In genomic region chr17:7403043-7403901, GRCh38 we compare ENCODE assay signal across 7 cellular contexts. TPM values are rescaled to one million over a fixed set of nuclear protein-coding genes. Genes with fewer than 3 reads are reported as not detected.
DNase-seq lines count a peak whose midpoint lies in the region; ATAC-seq and TF ChIP-seq lines count a peak whose summit lies in the region.

No MANE protein-coding gene starts in this region.

- ATAC-seq in HG03280 (IDR thresholded peaks at IDR 0.05; ENCODE audit: unreplicated experiment) (no peak), HG02759 (IDR thresholded peaks at IDR 0.05; ENCODE audit: unreplicated experiment) (no peak)

- peaks cover 3% of the 10 kb centered on the region for H3K36me3 Mint-ChIP-seq in progenitor cell of endocrine pancreas (ENCODE audit: insufficient read depth)

- DNase-seq in GM12865 (ENCODE audit: low read depth) = peak; percentile 9
- no peak for DNase-seq in MM.1S
- DNase-seq in activated T-cell treated with anti-CD3 and anti-CD28 coated beads, Interleukin-2, amount 50 U/mL, for 48 hours = peak; percentile 52 to 53
- DNase-seq in cardiac muscle cell (ENCODE audit: low read depth in 1 of 2, low spot score in 1 of 2) = no peak
- DNase-seq in progenitor cell of endocrine pancreas (ENCODE audit: low spot score, unreplicated experiment) = no peak

- peak overlapping the region; percentile 81 for H2AFZ ChIP-seq in MM.1S (ENCODE audit: low read length)

- no peaks in the 10 kb centered on the region for H3K9me2 ChIP-seq in MM.1S (replicated peaks; ENCODE audit: insufficient read depth, low read length)

- no peak for TF ChIP-seq CTCF in GM12865 (IDR thresholded peaks at IDR 0.05; ENCODE audit: insufficient read depth, low read depth, low read length, missing control alignments)
- no peak for TF ChIP-seq CTCF in MM.1S (IDR thresholded peaks at IDR 0.05; ENCODE audit: low read length)
- no peak for TF ChIP-seq CTCF in cardiac muscle cell (IDR thresholded peaks at IDR 0.05; ENCODE audit: low read depth, low read length)
- no peak for TF ChIP-seq CTCF in progenitor cell of endocrine pancreas (IDR thresholded peaks at IDR 0.05; ENCODE audit: unreplicated experiment)

- no peaks in the 10 kb centered on the region for H3K9me3 Mint-ChIP-seq in progenitor cell of endocrine pancreas (ENCODE audit: low read depth)

- H3K9ac ChIP-seq in MM.1S (ENCODE audit: low read length) = peak overlapping the region; percentile 64

- H3K27ac ChIP-seq in MM.1S (ENCODE audit: low read length) (no peak overlapping the region), cardiac muscle cell (peak overlapping the region; percentile 80)

- no peaks in the 10 kb centered on the region for H3F3A ChIP-seq in MM.1S (ENCODE audit: insufficient read depth, low read length)

- H3K4me3 ChIP-seq in GM12865 (ENCODE audit: low read depth, low read length) (peak overlapping the region; percentile 51), MM.1S (ENCODE audit: low read length) (peak overlapping the region; percentile 76), cardiac muscle cell (peak overlapping the region; percentile 53)

- no peaks in the 10 kb centered on the region for H4K20me1 ChIP-seq in MM.1S (ENCODE audit: insufficient read depth, low read length)

- H3K27me3 ChIP-seq in MM.1S (replicated peaks; ENCODE audit: insufficient read depth, low read length) = peaks cover 24% of the 10 kb centered on the region
- H3K27me3 ChIP-seq in cardiac muscle cell = no peaks in the 10 kb centered on the region

- H3K4me2 ChIP-seq in MM.1S (ENCODE audit: low read depth, low read length) = peak overlapping the region; percentile 61

- peak overlapping the region; percentile 97 for H3K27ac Mint-ChIP-seq in progenitor cell of endocrine pancreas

- H3K27me3 Mint-ChIP-seq in progenitor cell of endocrine pancreas = peaks cover 17% of the 10 kb centered on the region

- H3K4me1 ChIP-seq in MM.1S (ENCODE audit: low read length) (peaks cover 4% of the 10 kb centered on the region; the same call in 1 of the 2 replicates), cardiac muscle cell (ENCODE audit: low read depth) (peaks cover 11% of the 10 kb centered on the region)

- H3K36me3 ChIP-seq in MM.1S (replicated peaks; ENCODE audit: insufficient read depth, low read length) = no peaks in the 10 kb centered on the region
- H3K36me3 ChIP-seq in cardiac muscle cell = no peaks in the 10 kb centered on the region

- no peaks in the 10 kb centered on the region for H3K9me3 ChIP-seq in MM.1S (replicated peaks; ENCODE audit: insufficient read depth, low read length)
- H3K9me3 ChIP-seq in cardiac muscle cell (ENCODE audit: low read depth) = no peaks in the 10 kb centered on the region

- peaks cover 12% of the 10 kb centered on the region for H3K4me1 Mint-ChIP-seq in progenitor cell of endocrine pancreas (ENCODE audit: low read depth)

- peak overlapping the region; percentile 83 for H3K4me3 Mint-ChIP-seq in progenitor cell of endocrine pancreas (ENCODE audit: low read depth)

- H3K79me2 ChIP-seq in MM.1S (ENCODE audit: low read length) = no peaks in the 10 kb centered on the region; the same call in 1 of the 2 replicates

RNA-seq across cellular contexts. Expression of gene TMEM256, which starts 0.6 kb away (rescaled TPM):
- total RNA-seq in cardiac muscle cell (85.4 and 122 TPM in 2 replicates), progenitor cell of endocrine pancreas (89.2 and 102 TPM in 2 replicates)
- 117 and 193 TPM in 2 replicates for polyA plus RNA-seq in cardiac muscle cell

RNA-seq across cellular contexts. Expression of gene NLGN2, which starts 4.4 kb away (rescaled TPM):
- total RNA-seq in cardiac muscle cell = 14.8 and 26.3 TPM in 2 replicates
- 5.2 and 8.4 TPM in 2 replicates for polyA plus RNA-seq in cardiac muscle cell
- total RNA-seq in progenitor cell of endocrine pancreas = 30.3 and 34.4 TPM in 2 replicates

RNA-seq across cellular contexts. Expression of gene PLSCR3, which starts 8.9 kb away (rescaled TPM):
- total RNA-seq in cardiac muscle cell (25.9 and 33.4 TPM in 2 replicates), progenitor cell of endocrine pancreas (35.5 and 37.9 TPM in 2 replicates)
- polyA plus RNA-seq in cardiac muscle cell = 39.1 and 40.3 TPM in 2 replicates

RNA-seq across cellular contexts. Expression of gene SPEM1, which starts 16.9 kb away (rescaled TPM):
- total RNA-seq in cardiac muscle cell (not detected in 2 replicates), progenitor cell of endocrine pancreas (not detected in 2 replicates)
- polyA plus RNA-seq in cardiac muscle cell = not detected in 2 replicates

RNA-seq across cellular contexts. Expression of gene SPEM2, which starts 22.1 kb away (rescaled TPM):
- total RNA-seq in cardiac muscle cell (not detected in 2 replicates), progenitor cell of endocrine pancreas (not detected in 2 replicates)
- not detected in 2 replicates for polyA plus RNA-seq in cardiac muscle cell

Comparison
In these comparisons a context has a peak if more than half of its experiments do, and no peak if none do; other contexts are left out.
1. DNase-seq: peak in GM12865 (single experiment) and activated T-cell treated with anti-CD3 and anti-CD28 coated beads, Interleukin-2, amount 50 U/mL, for 48 hours (2 of 2); none in MM.1S (single experiment), cardiac muscle cell (0 of 2) and progenitor cell of endocrine pancreas (single experiment).
2. Peak in every context shown above with its lines, with median percentiles within 50 percentile points of each other: H3K4me3 ChIP-seq.